Comparison of ENCODE assay signal across 25 cellular contexts in the genomic region with DNA sequence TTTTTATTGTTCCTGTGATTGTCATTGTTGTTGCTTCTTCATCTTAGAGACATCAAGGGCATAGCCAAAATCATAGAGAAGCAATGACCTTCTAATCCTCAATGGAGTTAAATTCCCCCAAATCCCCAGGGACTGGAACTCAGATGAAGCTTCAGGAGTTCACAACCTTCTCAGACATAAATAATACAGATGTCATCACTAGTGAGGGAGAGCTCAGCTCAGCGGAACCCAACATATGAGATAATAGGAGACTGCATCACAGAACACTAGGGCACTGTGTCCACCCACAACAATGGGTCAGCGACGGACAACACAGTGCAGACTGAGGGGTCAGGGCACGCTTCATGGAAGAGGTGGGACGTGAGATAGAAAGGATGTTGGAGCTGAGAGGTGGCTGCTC.
DNase-seq lines count a peak whose midpoint lies in the region; ATAC-seq, FAIRE-seq and TF ChIP-seq lines count a peak whose summit lies in the region.
"Had no signal": no experiment of that assay in that cellular context is flagged by ENCODE, and none has a peak within 500 bp of the region (broad histone marks: within the 10 kb centered on the region; RNA-seq: fewer than 3 reads in every experiment).

No MANE protein-coding gene starts in this region.

- H3K9me1 ChIP-seq in K562 (ENCODE audit: control insufficient read depth, insufficient read depth, low read length): no peaks in the 10 kb centered on the region

- in situ Hi-C loops in K562 (cut with MboI): no loop called here

- no peak overlapping the region for H2AFZ ChIP-seq in K562 (ENCODE audit: low read depth, low read length)
- no peak overlapping the region for H2AFZ ChIP-seq in neural progenitor cell (replicated peaks)

- H3K4me1 Mint-ChIP-seq in neural progenitor cell: no peaks in the 10 kb centered on the region
- H3K4me1 Mint-ChIP-seq: B cell; CD14-positive monocyte; CD4-positive, alpha-beta memory T cell; CD4-positive, CD25-positive, alpha-beta regulatory T cell; CD8-positive, alpha-beta memory T cell had no signal

- H3K36me3 ChIP-seq in K562 (ENCODE audit: control insufficient read depth, insufficient read depth, low read length): no peaks in the 10 kb centered on the region
- no peaks in the 10 kb centered on the region for H3K36me3 ChIP-seq in neural progenitor cell

- DNase-seq in NCI-H82 (lab: John Stamatoyannopoulos, UW) (peak; percentile 10), NCI-H82 treated with DMSO at 0.1 percent for 48 hours (lab: John Stamatoyannopoulos, UW; ENCODE audit: unreplicated experiment) (no peak), K562 (ENCODE audit: extremely low read depth in 1 of 4, low spot score in 3 of 4) (no peak), neural progenitor cell (ENCODE audit: low spot score) (no peak), NOMO-1 treated with dmso at 0.1 percent for 144 hours (lab: John Stamatoyannopoulos, UW; ENCODE audit: unreplicated experiment) (no peak), GM10266 (ENCODE audit: extremely low spot score) (no peak)
- DNase-seq: AML-193; C1 segment of cervical spinal cord; CD4-positive, alpha-beta memory T cell; CD4-positive, CD25-positive, alpha-beta regulatory T cell; CD8-positive, alpha-beta memory T cell; COR-L47; DMS 273 treated with DMSO at 0.1 percent for 48 hours; DMS153; DMS53; DMS79; DND-41; EL; GDM1 had no signal

- H3K27me3 ChIP-seq in K562 (ENCODE audit: control insufficient read depth in 2 of 2, insufficient read depth in 2 of 2, low read length in 2 of 2) (no peaks in the 10 kb centered on the region), neural progenitor cell (no peaks in the 10 kb centered on the region)

- FAIRE-seq in K562 (lab: Jason Lieb, UNC): no peak
- FAIRE-seq: A549, GM12891, GM19239 had no signal

- H3K4me2 ChIP-seq in K562 (ENCODE audit: insufficient read depth, low read length): no peak overlapping the region; the same call in 1 of the 2 replicates
- no peak overlapping the region for H3K4me2 ChIP-seq in neural progenitor cell
- H3K4me2 ChIP-seq: A549 had no signal

- POLR2A ChIA-PET in K562 (lab: Yijun Ruan, JAX): interaction anchor here (0.6 kb wide), 1 partner anchor 75 kb away, joined by 3 read pairs; no protein-coding TSS in a partner anchor

- TF ChIP-seq RAD21 in K562 (CRISPR knock-in tag; conservative IDR thresholded peaks at IDR 0.05 in 1 of 2, IDR thresholded peaks at IDR 0.05 in 1 of 2): no peak

- no peak for TF ChIP-seq EP300 in K562 (IDR thresholded peaks at IDR 0.05; ENCODE audit: low read length)

- H3K27ac Mint-ChIP-seq in neural progenitor cell: peak overlapping the region; percentile 26
- H3K27ac Mint-ChIP-seq: B cell; CD14-positive monocyte; CD4-positive, alpha-beta memory T cell; CD4-positive, CD25-positive, alpha-beta regulatory T cell; CD8-positive, alpha-beta memory T cell had no signal

- H3K4me1 ChIP-seq in K562 (replicated peaks in 1 of 2; ENCODE audit: control insufficient read depth in 2 of 2, insufficient read depth in 2 of 2, low read length in 2 of 2) (no peaks in the 10 kb centered on the region; a peak in 1 of 5 replicates), neural progenitor cell (no peaks in the 10 kb centered on the region)
- H3K4me1 ChIP-seq: A549 had no signal

- H3K9ac ChIP-seq in K562 (ENCODE audit: insufficient read depth in 1 of 2, low read depth in 2 of 2, low read length in 2 of 2): no peak overlapping the region; a peak in 1 of 4 replicates
- no peak overlapping the region for H3K9ac ChIP-seq in neural progenitor cell

- no peak for TF ChIP-seq CTCF in K562 (IDR thresholded peaks at IDR 0.05 in 2 of 3, conservative IDR thresholded peaks at IDR 0.05 in 1 of 3; ENCODE audit: insufficient read depth in 2 of 3, low read depth in 1 of 3, low read length in 3 of 3)
- TF ChIP-seq CTCF in neural progenitor cell (IDR thresholded peaks at IDR 0.05): no peak
- TF ChIP-seq CTCF in GM10266 (IDR thresholded peaks at IDR 0.05; ENCODE audit: control insufficient read depth, insufficient read depth, low read depth, missing control alignments): no peak

- H3K36me3 Mint-ChIP-seq in neural progenitor cell: no peaks in the 10 kb centered on the region
- H3K36me3 Mint-ChIP-seq: CD14-positive monocyte; CD4-positive, alpha-beta memory T cell; CD4-positive, CD25-positive, alpha-beta regulatory T cell; CD8-positive, alpha-beta memory T cell had no signal

- H3K27ac ChIP-seq in K562 (ENCODE audit: extremely low read depth, low read depth, low read length) (no peak overlapping the region), neural progenitor cell (no peak overlapping the region)
- H3K27ac ChIP-seq: 22Rv1, A549 had no signal

- no peaks in the 10 kb centered on the region for H4K20me1 ChIP-seq in K562 (replicated peaks; ENCODE audit: control insufficient read depth, insufficient read depth, low read length)
- no peaks in the 10 kb centered on the region for H4K20me1 ChIP-seq in neural progenitor cell (ENCODE audit: low read depth)

- H3K9me3 Mint-ChIP-seq in neural progenitor cell: no peaks in the 10 kb centered on the region
- H3K9me3 Mint-ChIP-seq: CD8-positive, alpha-beta memory T cell had no signal

- no peaks in the 10 kb centered on the region for H3F3A ChIP-seq in neural progenitor cell (ENCODE audit: low read depth)

- H3K79me2 ChIP-seq in K562 (ENCODE audit: control insufficient read depth, insufficient read depth, low read length) (no peaks in the 10 kb centered on the region), neural progenitor cell (ENCODE audit: low read depth) (no peaks in the 10 kb centered on the region)

- ATAC-seq in K562: peak; percentile 38; the same call in 2 of the 3 replicates
- ATAC-seq: A549 had no signal

- no peaks in the 10 kb centered on the region for H3K27me3 Mint-ChIP-seq in neural progenitor cell (ENCODE audit: insufficient read depth, low read depth)
- H3K27me3 Mint-ChIP-seq: B cell; CD4-positive, CD25-positive, alpha-beta regulatory T cell had no signal

- BruUV-seq in K562 (replicated peaks; lab: Mats Ljungman, UMichigan): no TSS peak

- H3K4me3 ChIP-seq in K562 (no peak overlapping the region), neural progenitor cell (no peak overlapping the region)
- H3K4me3 ChIP-seq: A549 had no signal

- TF ChIP-seq POLR2A in K562 (conservative IDR thresholded peaks at IDR 0.05): no peak

- 8% methylated on average over 5 of the region's 5 CpGs for WGBS in K562 (ENCODE audit: insufficient coverage, low coverage, missing lambda C conversion rate)

- intact Hi-C loops in K562 (cut with micrococcal nuclease): loop anchor here (5.0 kb wide), 1 partner anchor 89 kb away; no protein-coding TSS in a partner anchor

- CTCF ChIA-PET in K562 (lab: Yijun Ruan, JAX; ENCODE audit: low intra/inter-chr PET ratio): no interaction called here

- H3K9me3 ChIP-seq in K562 (replicated peaks; ENCODE audit: control insufficient read depth, insufficient read depth, low read depth, low read length): no peaks in the 10 kb centered on the region
- no peaks in the 10 kb centered on the region for H3K9me3 ChIP-seq in neural progenitor cell (ENCODE audit: low read depth)
- H3K9me3 ChIP-seq: A549 had no signal

- no peak overlapping the region for H3K4me3 Mint-ChIP-seq in neural progenitor cell
- H3K4me3 Mint-ChIP-seq: B cell; CD14-positive monocyte; CD4-positive, alpha-beta memory T cell; CD4-positive, CD25-positive, alpha-beta regulatory T cell; CD8-positive, alpha-beta memory T cell had no signal

TF ChIP-seq in K562, 482 proteins besides CTCF, POLR2A, EP300 and RAD21 (continues in another document):
- TF ChIP-seq HCFC1 (IDR thresholded peaks at IDR 0.05; ENCODE audit: low read depth, low read length): no peak
- TF ChIP-seq, protein P1, sequence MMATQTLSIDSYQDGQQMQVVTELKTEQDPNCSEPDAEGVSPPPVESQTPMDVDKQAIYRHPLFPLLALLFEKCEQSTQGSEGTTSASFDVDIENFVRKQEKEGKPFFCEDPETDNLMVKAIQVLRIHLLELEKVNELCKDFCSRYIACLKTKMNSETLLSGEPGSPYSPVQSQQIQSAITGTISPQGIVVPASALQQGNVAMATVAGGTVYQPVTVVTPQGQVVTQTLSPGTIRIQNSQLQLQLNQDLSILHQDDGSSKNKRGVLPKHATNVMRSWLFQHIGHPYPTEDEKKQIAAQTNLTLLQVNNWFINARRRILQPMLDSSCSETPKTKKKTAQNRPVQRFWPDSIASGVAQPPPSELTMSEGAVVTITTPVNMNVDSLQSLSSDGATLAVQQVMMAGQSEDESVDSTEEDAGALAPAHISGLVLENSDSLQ (IDR thresholded peaks at IDR 0.05): 0 out of 2 replicates have a peak, but pooled peaks have one; percentile 20
- no peak for TF ChIP-seq RBM25 (IDR thresholded peaks at IDR 0.05; ENCODE audit: low read depth, low read length, severe bottlenecking)
- TF ChIP-seq, protein P2, sequence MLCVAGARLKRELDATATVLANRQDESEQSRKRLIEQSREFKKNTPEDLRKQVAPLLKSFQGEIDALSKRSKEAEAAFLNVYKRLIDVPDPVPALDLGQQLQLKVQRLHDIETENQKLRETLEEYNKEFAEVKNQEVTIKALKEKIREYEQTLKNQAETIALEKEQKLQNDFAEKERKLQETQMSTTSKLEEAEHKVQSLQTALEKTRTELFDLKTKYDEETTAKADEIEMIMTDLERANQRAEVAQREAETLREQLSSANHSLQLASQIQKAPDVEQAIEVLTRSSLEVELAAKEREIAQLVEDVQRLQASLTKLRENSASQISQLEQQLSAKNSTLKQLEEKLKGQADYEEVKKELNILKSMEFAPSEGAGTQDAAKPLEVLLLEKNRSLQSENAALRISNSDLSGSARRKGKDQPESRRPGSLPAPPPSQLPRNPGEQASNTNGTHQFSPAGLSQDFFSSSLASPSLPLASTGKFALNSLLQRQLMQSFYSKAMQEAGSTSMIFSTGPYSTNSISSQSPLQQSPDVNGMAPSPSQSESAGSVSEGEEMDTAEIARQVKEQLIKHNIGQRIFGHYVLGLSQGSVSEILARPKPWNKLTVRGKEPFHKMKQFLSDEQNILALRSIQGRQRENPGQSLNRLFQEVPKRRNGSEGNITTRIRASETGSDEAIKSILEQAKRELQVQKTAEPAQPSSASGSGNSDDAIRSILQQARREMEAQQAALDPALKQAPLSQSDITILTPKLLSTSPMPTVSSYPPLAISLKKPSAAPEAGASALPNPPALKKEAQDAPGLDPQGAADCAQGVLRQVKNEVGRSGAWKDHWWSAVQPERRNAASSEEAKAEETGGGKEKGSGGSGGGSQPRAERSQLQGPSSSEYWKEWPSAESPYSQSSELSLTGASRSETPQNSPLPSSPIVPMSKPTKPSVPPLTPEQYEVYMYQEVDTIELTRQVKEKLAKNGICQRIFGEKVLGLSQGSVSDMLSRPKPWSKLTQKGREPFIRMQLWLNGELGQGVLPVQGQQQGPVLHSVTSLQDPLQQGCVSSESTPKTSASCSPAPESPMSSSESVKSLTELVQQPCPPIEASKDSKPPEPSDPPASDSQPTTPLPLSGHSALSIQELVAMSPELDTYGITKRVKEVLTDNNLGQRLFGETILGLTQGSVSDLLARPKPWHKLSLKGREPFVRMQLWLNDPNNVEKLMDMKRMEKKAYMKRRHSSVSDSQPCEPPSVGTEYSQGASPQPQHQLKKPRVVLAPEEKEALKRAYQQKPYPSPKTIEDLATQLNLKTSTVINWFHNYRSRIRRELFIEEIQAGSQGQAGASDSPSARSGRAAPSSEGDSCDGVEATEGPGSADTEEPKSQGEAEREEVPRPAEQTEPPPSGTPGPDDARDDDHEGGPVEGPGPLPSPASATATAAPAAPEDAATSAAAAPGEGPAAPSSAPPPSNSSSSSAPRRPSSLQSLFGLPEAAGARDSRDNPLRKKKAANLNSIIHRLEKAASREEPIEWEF (CRISPR knock-in tag; IDR thresholded peaks at IDR 0.05): no peak
